8 cellular contexts compared by ENCODE assay signal in the genomic region with DNA sequence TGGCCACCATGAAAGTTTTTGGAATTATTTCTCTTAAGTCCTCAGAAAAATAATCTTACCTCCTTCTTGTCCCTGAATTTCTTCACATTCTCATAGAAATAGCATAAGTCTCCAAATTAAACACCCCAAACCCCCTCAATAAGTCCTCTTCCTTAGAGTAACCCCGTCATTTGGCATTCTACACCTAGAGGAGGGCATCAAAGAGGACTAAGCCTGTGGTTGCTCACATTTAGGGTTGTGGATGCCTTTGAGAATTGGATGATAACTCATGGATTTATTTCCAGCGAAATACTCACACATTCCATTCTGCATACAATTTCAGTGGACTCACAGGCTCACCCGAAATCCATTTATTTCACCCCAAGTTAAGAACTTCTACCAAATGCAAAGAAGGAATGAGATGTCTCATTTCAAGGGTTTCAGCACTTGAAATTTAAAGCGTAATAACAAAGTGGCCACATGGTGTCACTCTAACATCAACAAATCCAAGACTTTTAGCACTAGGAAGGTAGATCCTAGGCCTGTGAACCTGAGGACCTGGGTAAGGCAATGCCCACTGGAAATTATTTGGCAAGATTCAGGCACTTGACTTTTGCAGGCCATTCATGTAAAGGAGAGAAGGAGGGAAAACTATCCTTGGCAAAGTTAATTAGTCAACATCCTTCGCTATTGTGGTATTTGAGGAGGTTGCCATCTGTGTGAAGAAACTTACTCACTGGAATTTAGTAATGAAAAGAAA. TPM values are rescaled to one million over a fixed set of nuclear protein-coding genes. Genes with fewer than 3 reads are reported as not detected.
DNase-seq lines count a peak whose midpoint lies in the region; ATAC-seq, FAIRE-seq and TF ChIP-seq lines count a peak whose summit lies in the region.

No MANE protein-coding gene starts in this region.

- no peak overlapping the region for H3K4me2 ChIP-seq in parathyroid adenoma (ENCODE audit: low read length)

- H3K9me3 ChIP-seq in gastroesophageal sphincter: no peaks in the 10 kb centered on the region
- H3K9me3 ChIP-seq in parathyroid adenoma (ENCODE audit: control insufficient read depth, low read length): no peaks in the 10 kb centered on the region

- TF ChIP-seq POLR2A in gastroesophageal sphincter (IDR thresholded peaks at IDR 0.05): no peak

- no peaks in the 10 kb centered on the region for H3K36me3 ChIP-seq in gastroesophageal sphincter
- H3K36me3 ChIP-seq in parathyroid adenoma (ENCODE audit: control insufficient read depth, insufficient read depth, low read length): no peaks in the 10 kb centered on the region

- DNase-seq in NCI-H2227 treated with DMSO at 0.1 percent for 48 hours (lab: John Stamatoyannopoulos, UW): peak; percentile 80
- DNase-seq in activated CD4-positive, alpha-beta T cell treated with anti-CD3 and anti-CD28 coated beads, Interleukin-2, amount 10 ng/mL, durations not matched to agents 7 days and 5 days: peak; percentile 64

- no peak overlapping the region for H2AFZ ChIP-seq in parathyroid adenoma

- H3K27me3 Mint-ChIP-seq in activated CD4-positive, alpha-beta T cell treated with anti-CD3 and anti-CD28 coated beads, Interleukin-2, amount 10 ng/mL, durations not matched to agents 7 days and 5 days: peaks cover 3% of the 10 kb centered on the region

- TF ChIP-seq EP300 in gastroesophageal sphincter (IDR thresholded peaks at IDR 0.05): no peak

- H3K79me2 ChIP-seq in parathyroid adenoma: no peaks in the 10 kb centered on the region

- no peaks in the 10 kb centered on the region for H3K36me3 Mint-ChIP-seq in activated CD4-positive, alpha-beta T cell treated with anti-CD3 and anti-CD28 coated beads, Interleukin-2, amount 10 ng/mL, durations not matched to agents 7 days and 5 days (ENCODE audit: low read depth)

- FAIRE-seq in A204.1 (lab: Jason Lieb, UNC) (peak; percentile 75), G401.6 (lab: Jason Lieb, UNC) (peak; percentile 90)

- H3K4me3 Mint-ChIP-seq in activated CD4-positive, alpha-beta T cell treated with anti-CD3 and anti-CD28 coated beads, Interleukin-2, amount 10 ng/mL, durations not matched to agents 7 days and 5 days: no peak overlapping the region

- peak; percentile 63 for ATAC-seq in HG02973 (IDR thresholded peaks at IDR 0.05; ENCODE audit: unreplicated experiment)
- no peak for ATAC-seq in gastroesophageal sphincter
- no peak for ATAC-seq in HG02623 (IDR thresholded peaks at IDR 0.05; ENCODE audit: unreplicated experiment)

- CTCF ChIA-PET in activated CD4-positive, alpha-beta T cell treated with anti-CD3 and anti-CD28 coated beads, Interleukin-2, amount 10 ng/mL, durations not matched to agents 7 days and 5 days (lab: Charles Lee): no interaction called here

- H3K4me1 ChIP-seq in gastroesophageal sphincter: no peaks in the 10 kb centered on the region
- H3K4me1 ChIP-seq in parathyroid adenoma: no peaks in the 10 kb centered on the region

- H3K27ac ChIP-seq in gastroesophageal sphincter (no peak overlapping the region), parathyroid adenoma (no peak overlapping the region)

- H3K4me3 ChIP-seq in gastroesophageal sphincter (no peak overlapping the region), parathyroid adenoma (ENCODE audit: low read depth, low read length) (no peak overlapping the region)

- POLR2A ChIA-PET in activated CD4-positive, alpha-beta T cell treated with anti-CD3 and anti-CD28 coated beads, Interleukin-2, amount 10 ng/mL, durations not matched to agents 7 days and 5 days (lab: Charles Lee): no interaction called here

- 28 to 39% methylated on average over 3 to 4 of the region's 5 CpGs for WGBS in gastroesophageal sphincter (ENCODE audit: low coverage in 1 of 2), 2 donors

- no peak overlapping the region for H3K27ac Mint-ChIP-seq in activated CD4-positive, alpha-beta T cell treated with anti-CD3 and anti-CD28 coated beads, Interleukin-2, amount 10 ng/mL, durations not matched to agents 7 days and 5 days

- H3K4me1 Mint-ChIP-seq in activated CD4-positive, alpha-beta T cell treated with anti-CD3 and anti-CD28 coated beads, Interleukin-2, amount 10 ng/mL, durations not matched to agents 7 days and 5 days: peaks cover 4% of the 10 kb centered on the region

- H3K9me3 Mint-ChIP-seq in activated CD4-positive, alpha-beta T cell treated with anti-CD3 and anti-CD28 coated beads, Interleukin-2, amount 10 ng/mL, durations not matched to agents 7 days and 5 days: no peaks in the 10 kb centered on the region

- H3K27me3 ChIP-seq in gastroesophageal sphincter (no peaks in the 10 kb centered on the region), parathyroid adenoma (ENCODE audit: control insufficient read depth, insufficient read depth, low read length) (no peaks in the 10 kb centered on the region)

- H3K9ac ChIP-seq in parathyroid adenoma: no peak overlapping the region

- TF ChIP-seq CTCF in gastroesophageal sphincter (IDR thresholded peaks at IDR 0.05) (peak; percentile 50 to 68 (median 56)), parathyroid adenoma (IDR thresholded peaks at IDR 0.05) (peak; percentile 73)

RNA-seq across cellular contexts. Expression of a gene that starts 24.6 kb away (rescaled TPM):
- total RNA-seq in activated CD4-positive, alpha-beta T cell treated with anti-CD3 and anti-CD28 coated beads, Interleukin-2, amount 10 ng/mL, durations not matched to agents 7 days and 5 days: not detected
- total RNA-seq in gastroesophageal sphincter: not detected

RNA-seq across cellular contexts. Expression of a gene that starts 51.3 kb away (rescaled TPM):
- not detected for total RNA-seq in activated CD4-positive, alpha-beta T cell treated with anti-CD3 and anti-CD28 coated beads, Interleukin-2, amount 10 ng/mL, durations not matched to agents 7 days and 5 days
- total RNA-seq in gastroesophageal sphincter: not detected
